9 cellular contexts compared by ENCODE assay signal in the genomic region with DNA sequence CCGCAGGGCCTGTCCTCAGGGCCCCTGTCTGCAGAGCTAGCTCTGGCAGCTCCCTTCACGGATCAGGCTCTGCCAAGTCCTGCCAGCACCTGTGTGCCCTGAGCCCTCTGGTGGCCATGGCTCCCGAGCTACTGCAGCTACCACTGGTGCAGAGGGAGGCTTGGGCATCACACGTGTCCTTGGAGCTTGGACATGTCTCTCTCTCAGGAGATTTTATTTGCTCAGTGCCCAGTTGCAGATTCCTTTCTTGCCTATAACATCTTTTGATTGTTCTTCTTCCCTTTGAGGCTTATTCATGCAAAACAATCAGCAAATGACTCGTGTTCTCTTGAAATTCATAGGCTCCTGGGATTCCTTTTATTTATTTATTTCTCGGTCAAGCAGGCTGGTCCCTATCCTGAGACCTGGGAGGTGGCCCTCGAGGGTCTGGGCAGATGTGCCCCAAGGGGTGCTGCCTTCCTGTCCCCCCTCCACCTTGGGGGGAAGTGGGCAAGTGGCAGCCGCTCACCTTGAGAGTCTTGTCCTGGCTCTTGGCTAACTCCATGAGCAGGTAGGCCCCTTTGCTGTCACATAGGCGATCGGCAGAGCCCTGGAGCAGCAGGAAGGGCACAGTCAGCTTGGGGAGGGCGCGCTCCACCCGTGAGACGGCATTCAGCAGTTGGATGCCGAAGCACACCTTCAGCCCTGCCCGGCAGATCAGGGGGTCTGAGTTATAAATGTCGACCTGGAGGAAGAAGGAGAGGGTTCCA. TPM values are rescaled to one million over a fixed set of nuclear protein-coding genes. Genes with fewer than 3 reads are reported as not detected.
A peak's percentile ranks its signal among the peaks of the same experiment; 100 is the strongest.
DNase-seq lines count a peak whose midpoint lies in the region; ATAC-seq and TF ChIP-seq lines count a peak whose summit lies in the region.
"Had no signal": no experiment of that assay in that cellular context is flagged by ENCODE, and none has a peak within 500 bp of the region (broad histone marks: within the 10 kb centered on the region; RNA-seq: fewer than 3 reads in every experiment).

No MANE protein-coding gene starts in this region.

- H3K4me3 Mint-ChIP-seq in CD8-positive, alpha-beta memory T cell: no peak overlapping the region
- H3K4me3 Mint-ChIP-seq in brain: no peak overlapping the region
- H3K4me3 Mint-ChIP-seq: stimulated activated naive CD8-positive, alpha-beta T cell treated with anti-CD3 and anti-CD28 coated beads, Interleukin-15, Interleukin-2, amounts not matched to agents 100 ng/mL and 50 ng/mL, for 24 hours had no signal

- no peaks in the 10 kb centered on the region for H3K27me3 Mint-ChIP-seq in CD8-positive, alpha-beta memory T cell
- peaks cover 7% of the 10 kb centered on the region for H3K27me3 Mint-ChIP-seq in brain
- H3K27me3 Mint-ChIP-seq: stimulated activated naive CD8-positive, alpha-beta T cell treated with anti-CD3 and anti-CD28 coated beads, Interleukin-15, Interleukin-2, amounts not matched to agents 100 ng/mL and 50 ng/mL, for 24 hours had no signal

- H3K27ac ChIP-seq in CD8-positive, alpha-beta memory T cell (ENCODE audit: low read depth, low read length): no peak overlapping the region
- H3K27ac ChIP-seq in right lobe of liver: no peak overlapping the region

- H3K27ac Mint-ChIP-seq in CD8-positive, alpha-beta memory T cell: no peak overlapping the region
- peak overlapping the region in 4 of 5 experiments; percentile 23 to 80 (median 50) for H3K27ac Mint-ChIP-seq in brain
- H3K27ac Mint-ChIP-seq: stimulated activated naive CD8-positive, alpha-beta T cell treated with anti-CD3 and anti-CD28 coated beads, Interleukin-15, Interleukin-2, amounts not matched to agents 100 ng/mL and 50 ng/mL, for 24 hours had no signal

- TF ChIP-seq CTCF in brain (conservative IDR thresholded peaks at IDR 0.05) (peak; percentile 32 to 37), right lobe of liver (IDR thresholded peaks at IDR 0.05) (peak; percentile 27 to 61 (median 46))

- intact Hi-C loops in right lobe of liver (cut with DNase I): loop anchor here in 1 of 2 donors (10.0 kb wide), 1 partner anchor 140 kb away; no protein-coding TSS in a partner anchor

- H3K36me3 ChIP-seq in CD8-positive, alpha-beta memory T cell (ENCODE audit: insufficient read depth, low read length): no peaks in the 10 kb centered on the region
- H3K36me3 ChIP-seq in right lobe of liver: peaks cover 0 to 17% (median 8%) of the 10 kb centered on the region in 4 donors

- no peaks in the 10 kb centered on the region for H3K27me3 ChIP-seq in CD8-positive, alpha-beta memory T cell (ENCODE audit: insufficient read depth, low read length, poor library complexity, severe bottlenecking)
- no peaks in the 10 kb centered on the region for H3K27me3 ChIP-seq in right lobe of liver

- TF ChIP-seq POLR2A in right lobe of liver (IDR thresholded peaks at IDR 0.05): no peak

- H3K9me3 ChIP-seq in CD8-positive, alpha-beta memory T cell (ENCODE audit: low read length): no peaks in the 10 kb centered on the region
- H3K9me3 ChIP-seq in right lobe of liver: no peaks in the 10 kb centered on the region

- H3K4me1 Mint-ChIP-seq in CD8-positive, alpha-beta memory T cell: peaks cover 4 to 8% (median 6%) of the 10 kb centered on the region in 3 donors
- peaks cover 50% of the 10 kb centered on the region for H3K4me1 Mint-ChIP-seq in brain

- no peaks in the 10 kb centered on the region for H3K9me3 Mint-ChIP-seq in CD8-positive, alpha-beta memory T cell
- peaks cover 0 to 2% (median 0%) of the 10 kb centered on the region in 5 experiments for H3K9me3 Mint-ChIP-seq in brain
- H3K9me3 Mint-ChIP-seq: stimulated activated naive CD8-positive, alpha-beta T cell treated with anti-CD3 and anti-CD28 coated beads, Interleukin-15, Interleukin-2, amounts not matched to agents 100 ng/mL and 50 ng/mL, for 24 hours had no signal

- CTCF ChIA-PET in CD8-positive, alpha-beta memory T cell (lab: Charles Lee): interaction anchor here (0.8 to 3.0 kb wide), 7 partner anchors 14 to 1223 kb away, joined by 3 to 20 read pairs (median 4); no protein-coding TSS in a partner anchor

- H3K4me3 ChIP-seq in CD8-positive, alpha-beta memory T cell (ENCODE audit: low read length): no peak overlapping the region
- H3K4me3 ChIP-seq in right lobe of liver: no peak overlapping the region

- DNase-seq in CD8-positive, alpha-beta memory T cell: peak; percentile 25 to 68 (median 29)
- peak; percentile 32 for DNase-seq in HuH-7.5 (ENCODE audit: low spot score)
- peak; percentile 62 for DNase-seq in RKO (ENCODE audit: low spot score)
- peak; percentile 76 to 89 (median 85) for DNase-seq in right lobe of liver
- no peak for DNase-seq in inferior parietal cortex (ENCODE audit: extremely low spot score)
- no peak for DNase-seq in cortex of kidney (lab: John Stamatoyannopoulos, UW)

- no peaks in the 10 kb centered on the region for H3K4me1 ChIP-seq in CD8-positive, alpha-beta memory T cell (ENCODE audit: insufficient read depth, low read length)
- H3K4me1 ChIP-seq in right lobe of liver: peaks cover 0 to 30% (median 12%) of the 10 kb centered on the region in 4 donors

- POLR2A ChIA-PET in CD8-positive, alpha-beta memory T cell (lab: Charles Lee): no interaction called here

- WGBS in right lobe of liver (ENCODE audit: insufficient coverage, low coverage, low lambda C conversion rate, missing lambda C conversion rate): 41% methylated on average over 6 of the region's 17 CpGs

- no peaks in the 10 kb centered on the region for H3K36me3 Mint-ChIP-seq in CD8-positive, alpha-beta memory T cell
- no peaks in the 10 kb centered on the region for H3K36me3 Mint-ChIP-seq in brain

- peak; percentile 44 to 73 (median 71) for ATAC-seq in right lobe of liver
- no peak for ATAC-seq in HG03095 (IDR thresholded peaks at IDR 0.05; ENCODE audit: unreplicated experiment)

RNA-seq across cellular contexts. Expression of a gene that starts 21.9 kb away (rescaled TPM):
- total RNA-seq in CD8-positive, alpha-beta memory T cell: 10 to 100 TPM; 21.7 to 23.1 TPM
- polyA plus RNA-seq in CD8-positive, alpha-beta memory T cell: 64.0 TPM
- 43.7 TPM for polyA plus RNA-seq in brain (ENCODE audit: insufficient read depth, low read depth, low replicate concordance)
- total RNA-seq in right lobe of liver: 10 to 100 TPM in 5 of 6 experiments, 1 to 10 TPM in 1; 9.4 to 20.3 (median 12.2) TPM

Comparison
In these comparisons a context has a peak if more than half of its experiments do, and no peak if none do; other contexts are left out.
1. DNase-seq: peak in CD8-positive, alpha-beta memory T cell (5 of 5), HuH-7.5 (single experiment), RKO (single experiment) and right lobe of liver (3 of 3); none in inferior parietal cortex (single experiment) and cortex of kidney (single experiment).
2. H3K27ac Mint-ChIP-seq: peak in brain (4 of 5); none in CD8-positive, alpha-beta memory T cell (0 of 8).